In genomic region chr2:98882368-98882767, GRCh38 we compare ENCODE assay signal across 21 cellular contexts.
"Had no signal": no experiment of that assay in that cellular context is flagged by ENCODE, and none has a peak within 500 bp of the region (broad histone marks: within the 10 kb centered on the region; RNA-seq: fewer than 3 reads in every experiment).

No MANE protein-coding gene starts in this region.

- H3K9me3 ChIP-seq: uterus had no signal

- H3K27ac ChIP-seq: left ventricle myocardium inferior, neural progenitor cell, neutrophil, ovary, sigmoid colon, spleen, thoracic aorta, tibial artery, uterus had no signal

- H3K4me1 ChIP-seq: left ventricle myocardium inferior, neural progenitor cell, sigmoid colon, spleen, tibial artery, uterus had no signal

- H3K27me3 ChIP-seq: neural progenitor cell, neutrophil, ovary, sigmoid colon, tibial artery, uterus had no signal

- H3K36me3 ChIP-seq: left ventricle myocardium inferior, neural progenitor cell, neutrophil, ovary, sigmoid colon, spleen, thoracic aorta, tibial artery, uterus had no signal

- ATAC-seq: natural killer cell; right cardiac atrium; stimulated activated effector memory CD8-positive, alpha-beta T cell treated with anti-CD3 and anti-CD28 coated beads, Interleukin-12 subunit alpha, Interleukin-12 subunit beta, amount 100 ng/mL, for 72 hours had no signal

- H3K4me3 ChIP-seq: left ventricle myocardium inferior, lung, neural progenitor cell, ovary, sigmoid colon, spleen, thoracic aorta, tibial artery, uterus had no signal

- DNase-seq: left ventricle myocardium inferior; mesendoderm; naive B cell; natural killer cell; nephron progenitor cell; occipital lobe; ovary; right cardiac atrium; sigmoid colon; small intestine; spleen; stimulated activated CD4-positive, alpha-beta T cell treated with anti-CD3 and anti-CD28 coated beads, Interleukin-4, amount 100 ng/mL, for 24 hours; stimulated activated naive CD4-positive, alpha-beta T cell; substantia nigra; tibial artery; uterus had no signal
